23 cellular contexts compared by ENCODE assay signal in genomic region chr4:3256230-3257124, GRCh38. TPM values are rescaled to one million over a fixed set of nuclear protein-coding genes. Genes with fewer than 3 reads are reported as not detected.
DNase-seq lines count a peak whose midpoint lies in the region; ATAC-seq and TF ChIP-seq lines count a peak whose summit lies in the region.
"Had no signal": no experiment of that assay in that cellular context is flagged by ENCODE, and none has a peak within 500 bp of the region (broad histone marks: within the 10 kb centered on the region; RNA-seq: fewer than 3 reads in every experiment).

No MANE protein-coding gene starts in this region.

- H3K36me3 ChIP-seq in osteoblast (ENCODE audit: insufficient read depth, low read length) (no peaks in the 10 kb centered on the region), gastroesophageal sphincter (peaks cover 0 to 19% of the 10 kb centered on the region in 2 donors)
- H3K36me3 ChIP-seq in CD4-positive, alpha-beta memory T cell (ENCODE audit: insufficient read depth, low read length): no peaks in the 10 kb centered on the region
- H3K36me3 ChIP-seq: breast epithelium, right lobe of liver had no signal

- no peak for ATAC-seq in gastroesophageal sphincter
- ATAC-seq: activated naive CD8-positive, alpha-beta T cell treated with anti-CD3 and anti-CD28 coated beads, Interleukin-2, amount 50 U/mL, for 24 hours; GM23338; right lobe of liver had no signal

- no peaks in the 10 kb centered on the region for H3K4me1 Mint-ChIP-seq in chondrocyte (ENCODE audit: low read depth)
- no peaks in the 10 kb centered on the region for H3K4me1 Mint-ChIP-seq in CD4-positive, alpha-beta memory T cell
- H3K4me1 Mint-ChIP-seq: activated CD4-positive, alpha-beta T cell treated with anti-CD3 and anti-CD28 coated beads, Interleukin-2, amount 10 ng/mL, durations not matched to agents 7 days and 5 days; activated naive CD8-positive, alpha-beta T cell treated with anti-CD3 and anti-CD28 coated beads, Interleukin-2, amount 50 U/mL, for 24 hours; GM23338 had no signal

- no peak overlapping the region for H3K27ac Mint-ChIP-seq in chondrocyte (ENCODE audit: unreplicated experiment)
- H3K27ac Mint-ChIP-seq in CD4-positive, alpha-beta memory T cell: peak overlapping the region in 1 of 7 donors; percentile 60
- H3K27ac Mint-ChIP-seq: activated CD4-positive, alpha-beta T cell treated with anti-CD3 and anti-CD28 coated beads, Interleukin-2, amount 10 ng/mL, durations not matched to agents 7 days and 5 days; activated naive CD8-positive, alpha-beta T cell treated with anti-CD3 and anti-CD28 coated beads, Interleukin-2, amount 50 U/mL, for 24 hours; GM23338 had no signal

- TF ChIP-seq POLR2A in gastroesophageal sphincter (IDR thresholded peaks at IDR 0.05): no peak

- no peaks in the 10 kb centered on the region for H3K9me3 Mint-ChIP-seq in chondrocyte (ENCODE audit: low read depth)
- no peaks in the 10 kb centered on the region for H3K9me3 Mint-ChIP-seq in CD4-positive, alpha-beta memory T cell
- H3K9me3 Mint-ChIP-seq: activated CD4-positive, alpha-beta T cell treated with anti-CD3 and anti-CD28 coated beads, Interleukin-2, amount 10 ng/mL, durations not matched to agents 7 days and 5 days; activated naive CD8-positive, alpha-beta T cell treated with anti-CD3 and anti-CD28 coated beads, Interleukin-2, amount 50 U/mL, for 24 hours; GM23338 had no signal

- H3K27me3 Mint-ChIP-seq in chondrocyte (ENCODE audit: low read depth): no peaks in the 10 kb centered on the region
- no peaks in the 10 kb centered on the region for H3K27me3 Mint-ChIP-seq in CD4-positive, alpha-beta memory T cell
- H3K27me3 Mint-ChIP-seq: activated CD4-positive, alpha-beta T cell treated with anti-CD3 and anti-CD28 coated beads, Interleukin-2, amount 10 ng/mL, durations not matched to agents 7 days and 5 days; activated naive CD8-positive, alpha-beta T cell treated with anti-CD3 and anti-CD28 coated beads, Interleukin-2, amount 50 U/mL, for 24 hours had no signal

- H3K27ac ChIP-seq in osteoblast (ENCODE audit: low read depth, low read length) (no peak overlapping the region), gastroesophageal sphincter (no peak overlapping the region)
- H3K27ac ChIP-seq in CD4-positive, alpha-beta memory T cell (ENCODE audit: low read depth, low read length): no peak overlapping the region
- H3K27ac ChIP-seq: 22Rv1, breast epithelium, right lobe of liver, RWPE1, tibial artery had no signal

- no peaks in the 10 kb centered on the region for H3K9me3 ChIP-seq in osteoblast (ENCODE audit: low read depth, low read length)
- no peaks in the 10 kb centered on the region for H3K9me3 ChIP-seq in CD4-positive, alpha-beta memory T cell (ENCODE audit: control insufficient read depth in 1 of 2, low read length in 2 of 2)
- no peaks in the 10 kb centered on the region for H3K9me3 ChIP-seq in gastroesophageal sphincter
- H3K9me3 ChIP-seq: breast epithelium, right lobe of liver, tibial artery had no signal

- H2AFZ ChIP-seq in osteoblast (ENCODE audit: low read length): no peak overlapping the region
- H2AFZ ChIP-seq: GM23338 had no signal

- intact Hi-C loops in CD4-positive, alpha-beta memory T cell (cut with micrococcal nuclease): no loop called here

- peak; percentile 72 for DNase-seq in DMS53 (lab: John Stamatoyannopoulos, UW)
- no peak for DNase-seq in DMS53 treated with DMSO at 0.1 percent for 48 hours (lab: John Stamatoyannopoulos, UW; ENCODE audit: unreplicated experiment)
- peak; percentile 23 for DNase-seq in D341Med (ENCODE audit: low spot score)
- DNase-seq in chondrocyte (ENCODE audit: low spot score): peak; percentile 83
- peak; percentile 80 for DNase-seq in osteoblast (ENCODE audit: insufficient read length, low spot score, missing footprints)
- no peak for DNase-seq in CD4-positive, alpha-beta memory T cell
- DNase-seq in NCI-H128 (lab: John Stamatoyannopoulos, UW; ENCODE audit: unreplicated experiment): no peak
- DNase-seq: activated CD4-positive, alpha-beta T cell treated with anti-CD3 and anti-CD28 coated beads, Interleukin-2, amount 10 ng/mL, durations not matched to agents 7 days and 5 days; activated naive CD8-positive, alpha-beta T cell treated with anti-CD3 and anti-CD28 coated beads, Interleukin-2, amount 50 U/mL, for 24 hours; activated T-cell treated with anti-CD3 and anti-CD28 coated beads, Interleukin-2, amount 50 U/mL, for 48 hours; erythroblast; KG1; MV-4-11; NK-92 treated with Interleukin-12 subunit alpha and Interleukin-12 subunit beta, amount 100 ng/mL, for 24 hours; nucleus accumbens; stimulated activated naive CD4-positive, alpha-beta T cell treated with Interleukin-2 at 50 U/mL for 16 hours had no signal

- no peaks in the 10 kb centered on the region for H3K79me2 ChIP-seq in osteoblast (ENCODE audit: insufficient read depth, low read length)

- H3K4me2 ChIP-seq in osteoblast (ENCODE audit: insufficient read depth, low read length): no peak overlapping the region
- H3K4me2 ChIP-seq: GM23338 had no signal

- TF ChIP-seq CTCF in chondrocyte (IDR thresholded peaks at IDR 0.05) (no peak), osteoblast (IDR thresholded peaks at IDR 0.05; ENCODE audit: extremely low read depth, low read depth, low read length) (no peak), gastroesophageal sphincter (IDR thresholded peaks at IDR 0.05) (no peak)

- H3K36me3 Mint-ChIP-seq in chondrocyte (ENCODE audit: low read depth): peaks cover 2% of the 10 kb centered on the region
- H3K36me3 Mint-ChIP-seq in CD4-positive, alpha-beta memory T cell: peaks cover 0 to 8% of the 10 kb centered on the region in 2 donors

- TF ChIP-seq EP300 in gastroesophageal sphincter (IDR thresholded peaks at IDR 0.05): no peak

- no peaks in the 10 kb centered on the region for H3K27me3 ChIP-seq in osteoblast (ENCODE audit: insufficient read depth, low read length)
- no peaks in the 10 kb centered on the region for H3K27me3 ChIP-seq in CD4-positive, alpha-beta memory T cell (ENCODE audit: insufficient read depth, low read length)
- no peaks in the 10 kb centered on the region for H3K27me3 ChIP-seq in gastroesophageal sphincter
- H3K27me3 ChIP-seq: breast epithelium, right lobe of liver, tibial artery had no signal

- H3K4me1 ChIP-seq in osteoblast (ENCODE audit: insufficient read depth, low read length) (no peaks in the 10 kb centered on the region), gastroesophageal sphincter (no peaks in the 10 kb centered on the region)
- no peaks in the 10 kb centered on the region for H3K4me1 ChIP-seq in CD4-positive, alpha-beta memory T cell (ENCODE audit: insufficient read depth, low read length)
- H3K4me1 ChIP-seq: breast epithelium, right lobe of liver, tibial artery had no signal

- CTCF ChIA-PET in CD4-positive, alpha-beta memory T cell (lab: Charles Lee; ENCODE audit: partially characterized antibody): no interaction called here

- H3K4me3 ChIP-seq in osteoblast (ENCODE audit: insufficient read depth, low read length) (no peak overlapping the region), gastroesophageal sphincter (no peak overlapping the region)
- no peak overlapping the region for H3K4me3 ChIP-seq in CD4-positive, alpha-beta memory T cell (ENCODE audit: low read length in 2 of 2)
- H3K4me3 ChIP-seq: breast epithelium, GM23338, right lobe of liver, tibial artery had no signal

- 88% methylated on average over 12 of the region's 21 CpGs; no CpG with 5 or more reads in 1 of the 2 donors for WGBS in gastroesophageal sphincter (ENCODE audit: low coverage in 1 of 2), 2 donors

- no peak overlapping the region for H3K4me3 Mint-ChIP-seq in chondrocyte (ENCODE audit: unreplicated experiment)
- H3K4me3 Mint-ChIP-seq in CD4-positive, alpha-beta memory T cell: no peak overlapping the region
- H3K4me3 Mint-ChIP-seq: activated CD4-positive, alpha-beta T cell treated with anti-CD3 and anti-CD28 coated beads, Interleukin-2, amount 10 ng/mL, durations not matched to agents 7 days and 5 days; activated naive CD8-positive, alpha-beta T cell treated with anti-CD3 and anti-CD28 coated beads, Interleukin-2, amount 50 U/mL, for 24 hours; GM23338 had no signal

- no peaks in the 10 kb centered on the region for H4K20me1 ChIP-seq in osteoblast (ENCODE audit: insufficient read depth, low read length)

- POLR2A ChIA-PET in CD4-positive, alpha-beta memory T cell (lab: Charles Lee; ENCODE audit: partially characterized antibody): no interaction called here

RNA-seq across cellular contexts. Expression of gene MSANTD1, which starts 7.5 kb away (rescaled TPM):
- total RNA-seq in chondrocyte (0.55 to 1.7 TPM (median 0.64 TPM) in 3 replicates), osteoblast (0.59 and 0.72 TPM in 2 replicates), gastroesophageal sphincter (1 to 10 TPM in 2 of 4 donors, under 1 TPM in 1, not detected in 1; 0.78 to 6.9 (median 1.5) TPM)
- 1 to 10 TPM; 2.0 to 2.2 TPM for total RNA-seq in CD4-positive, alpha-beta memory T cell
- polyA plus RNA-seq in CD4-positive, alpha-beta memory T cell: under 1 TPM in 1 of 2 donors, not detected in 1; 0.08 TPM

RNA-seq across cellular contexts. Expression of gene RGS12, which starts 36.3 kb away (rescaled TPM):
- total RNA-seq in chondrocyte: 19.0 to 24.2 TPM (median 19.3 TPM) in 3 replicates
- total RNA-seq in osteoblast: 19.2 and 61.2 TPM in 2 replicates
- total RNA-seq in CD4-positive, alpha-beta memory T cell: 10 to 100 TPM in 1 of 2 experiments, 1 to 10 TPM in 1; 9.7 to 10.6 TPM
- polyA plus RNA-seq in CD4-positive, alpha-beta memory T cell: 1 to 10 TPM in 1 of 2 donors, under 1 TPM in 1; 0.93 to 2.3 TPM
- 10 to 100 TPM; 24.1 to 32.7 (median 29.1) TPM for total RNA-seq in gastroesophageal sphincter

Comparison
In these comparisons a context has a peak if more than half of its experiments do, and no peak if none do; other contexts are left out.
1. DNase-seq: peak in DMS53 (single experiment), D341Med (single experiment), chondrocyte (single experiment) and osteoblast (single experiment); none in DMS53 treated with DMSO at 0.1 percent for 48 hours (single experiment), CD4-positive, alpha-beta memory T cell (0 of 5) and NCI-H128 (single experiment).